7 cellular contexts compared by ENCODE assay signal in genomic region chr20:50478162-50479036, GRCh38. TPM values are rescaled to one million over a fixed set of nuclear protein-coding genes. Genes with fewer than 3 reads are reported as not detected.
DNase-seq lines count a peak whose midpoint lies in the region; ATAC-seq, FAIRE-seq and TF ChIP-seq lines count a peak whose summit lies in the region.

No MANE protein-coding gene starts in this region.

- TF ChIP-seq CTCF in OCI-LY7 (conservative IDR thresholded peaks at IDR 0.05; ENCODE audit: low read length): peak; percentile 84
- peak; percentile 87 for TF ChIP-seq CTCF in fibroblast of villous mesenchyme (IDR thresholded peaks at IDR 0.05; ENCODE audit: insufficient read depth, low read depth, low read length)

- no peaks in the 10 kb centered on the region for H3K79me2 ChIP-seq in OCI-LY7 (ENCODE audit: insufficient read depth, low read depth, low read length)

- CTCF ChIA-PET in OCI-LY7 (lab: Charles Lee; ENCODE audit: unreplicated experiment): no interaction called here

- BruUV-seq in OCI-LY7 (replicated peaks; lab: Mats Ljungman, UMichigan): no TSS peak

- no peak overlapping the region for H2AFZ ChIP-seq in OCI-LY7 (ENCODE audit: low read length)

- peak; percentile 52 for DNase-seq in GM12892 (ENCODE audit: insufficient read length)
- peak; percentile 78 for DNase-seq in OCI-LY7 (ENCODE audit: low spot score)
- DNase-seq in activated T-cell treated with anti-CD3 and anti-CD28 coated beads for 4 hours: peak; percentile 59
- DNase-seq in fibroblast of villous mesenchyme (ENCODE audit: low read depth): peak; percentile 77
- peak; percentile 92 for DNase-seq in posterior vena cava (ENCODE audit: low spot score)

- H3K4me1 ChIP-seq in OCI-LY7 (ENCODE audit: insufficient read depth, low read length, poor library complexity, severe bottlenecking): peaks cover under 1% of the 10 kb centered on the region

- ATAC-seq in HG02973 (IDR thresholded peaks at IDR 0.05; ENCODE audit: unreplicated experiment): peak; percentile 70
- ATAC-seq in GM19328 (IDR thresholded peaks at IDR 0.05; ENCODE audit: unreplicated experiment): no peak

- no peaks in the 10 kb centered on the region for H3K36me3 ChIP-seq in OCI-LY7 (ENCODE audit: insufficient read depth, low read length)

- no peaks in the 10 kb centered on the region for H3K9me2 ChIP-seq in OCI-LY7 (ENCODE audit: insufficient read depth, low read length)

- peak; percentile 84 for FAIRE-seq in GM12892 (lab: Jason Lieb, UNC)

- intact Hi-C loops in OCI-LY7 (cut with micrococcal nuclease; ENCODE audit: unreplicated experiment) (loop anchor here (2.0 kb wide), 1 partner anchor 98 kb away; no protein-coding TSS in a partner anchor), posterior vena cava (cut with DNase I) (loop anchor here in 1 of 2 donors (10.0 kb wide), 1 partner anchor 1554 kb away; the partner anchor contains the start of gene ARFGEF2)

- no peak for TF ChIP-seq POLR2A in GM12892 (IDR thresholded peaks at IDR 0.05; ENCODE audit: low read depth, low read length)

- no peaks in the 10 kb centered on the region for H4K20me1 ChIP-seq in OCI-LY7 (ENCODE audit: insufficient read depth, low read length)

- H3K9me3 ChIP-seq in OCI-LY7 (ENCODE audit: low read length): no peaks in the 10 kb centered on the region

- no peak overlapping the region for H3K4me2 ChIP-seq in OCI-LY7 (ENCODE audit: low read length)

- no peak overlapping the region for H3K27ac ChIP-seq in OCI-LY7 (ENCODE audit: low read depth, low read length, poor library complexity, severe bottlenecking)

- POLR2A ChIA-PET in OCI-LY7 (lab: Charles Lee): no interaction called here

- H3K4me3 ChIP-seq in OCI-LY7 (ENCODE audit: low read depth, low read length, poor library complexity, severe bottlenecking) (no peak overlapping the region), fibroblast of villous mesenchyme (ENCODE audit: low read depth, low read length) (no peak overlapping the region)

RNA-seq across cellular contexts. Expression of gene PTPN1, which starts 31.8 kb away (rescaled TPM):
- polyA plus RNA-seq in GM12892 (2012; ENCODE audit: missing spikeins): 36.9 TPM
- total RNA-seq in OCI-LY7 (2014; rRNA removed; shearing (Covaris generic)): 21.6 and 25.1 TPM in 2 replicates
- total RNA-seq in OCI-LY7 (2022): 17.1 and 22.0 TPM in 2 replicates
- 27.1 and 45.3 TPM in 2 replicates for total RNA-seq in fibroblast of villous mesenchyme
- total RNA-seq in posterior vena cava: 10 to 100 TPM; 23.5 to 43.6 TPM
